ENCODE assay signal across 8 cellular contexts in genomic region chr3:58214484-58215316, GRCh38. TPM values are rescaled to one million over a fixed set of nuclear protein-coding genes. Genes with fewer than 3 reads are reported as not detected.
DNase-seq lines count a peak whose midpoint lies in the region; FAIRE-seq and TF ChIP-seq lines count a peak whose summit lies in the region.

No MANE protein-coding gene starts in this region.

- H3K9ac ChIP-seq in MM.1S (ENCODE audit: low read length), result peak overlapping the region; percentile 22; the same call in 1 of the 2 replicates

- H3K4me3 ChIP-seq in MM.1S (ENCODE audit: low read length) (peak overlapping the region; percentile 17; the same call in 1 of the 2 replicates), bronchial epithelial cell (ENCODE audit: low read depth, low read length) (no peak overlapping the region)

- peaks cover 27% of the 10 kb centered on the region for H3K4me1 ChIP-seq in MM.1S (ENCODE audit: low read length)

- H4K20me1 ChIP-seq in MM.1S (ENCODE audit: insufficient read depth, low read length), result no peaks in the 10 kb centered on the region

- peak overlapping the region; percentile 58 for H3K4me2 ChIP-seq in MM.1S (ENCODE audit: low read depth, low read length)

- H2AFZ ChIP-seq in MM.1S (ENCODE audit: low read length), result peak overlapping the region; percentile 40

- peak; percentile 70 for DNase-seq in NK-92 treated with Interleukin-12 subunit alpha and Interleukin-12 subunit beta, amount 100 ng/mL, for 24 hours (lab: John Stamatoyannopoulos, UW)
- DNase-seq in NK-92 (lab: John Stamatoyannopoulos, UW; ENCODE audit: unreplicated experiment) (no peak), HCEC 1CT (peak; percentile 27), MM.1S (peak; percentile 66), bronchial epithelial cell (ENCODE audit: low read depth) (peak; percentile 100), NCI-H345 (lab: John Stamatoyannopoulos, UW) (no peak), SW480 (ENCODE audit: low spot score) (no peak)
- DNase-seq in stimulated activated CD8-positive, alpha-beta memory T cell treated with anti-CD3 and anti-CD28 coated beads, Interleukin-4, amount 100 ng/mL, for 48 hours, result peak; percentile 63

- H3K9me2 ChIP-seq in MM.1S (replicated peaks; ENCODE audit: insufficient read depth, low read length), result no peaks in the 10 kb centered on the region

- peak overlapping the region; percentile 62 for H3K27ac ChIP-seq in MM.1S (ENCODE audit: low read length)

- H3K36me3 ChIP-seq in MM.1S (replicated peaks; ENCODE audit: insufficient read depth, low read length) (no peaks in the 10 kb centered on the region), bronchial epithelial cell (ENCODE audit: control insufficient read depth, insufficient read depth, low read length) (no peaks in the 10 kb centered on the region)

- no peaks in the 10 kb centered on the region for H3K27me3 ChIP-seq in MM.1S (replicated peaks; ENCODE audit: insufficient read depth, low read length)
- H3K27me3 ChIP-seq in bronchial epithelial cell (ENCODE audit: control insufficient read depth, insufficient read depth, low read length), result no peaks in the 10 kb centered on the region

- TF ChIP-seq CTCF in MM.1S (IDR thresholded peaks at IDR 0.05; ENCODE audit: low read length) (peak; percentile 48), bronchial epithelial cell (IDR thresholded peaks at IDR 0.05; ENCODE audit: insufficient read depth, low read length, severe bottlenecking) (no peak)

- FAIRE-seq in bronchial epithelial cell (lab: Jason Lieb, UNC), result peak; percentile 100

- no peaks in the 10 kb centered on the region for H3K79me2 ChIP-seq in MM.1S (ENCODE audit: low read length)

- no peaks in the 10 kb centered on the region for H3K9me3 ChIP-seq in MM.1S (replicated peaks; ENCODE audit: insufficient read depth, low read length)

- H3F3A ChIP-seq in MM.1S (ENCODE audit: insufficient read depth, low read length), result peaks cover 13% of the 10 kb centered on the region

RNA-seq across cellular contexts. Expression of gene DNASE1L3, which starts 3.9 kb away (rescaled TPM):
- total RNA-seq in bronchial epithelial cell, result 2.3 TPM in 1 of 2 replicates, not detected in the other

RNA-seq across cellular contexts. Expression of gene ABHD6, which starts 22.9 kb away (rescaled TPM):
- total RNA-seq in bronchial epithelial cell, result 7.1 and 11.6 TPM in 2 replicates

Comparison
In these comparisons a context has a peak if more than half of its experiments do, and no peak if none do; other contexts are left out.
1. DNase-seq: peak in NK-92 treated with Interleukin-12 subunit alpha and Interleukin-12 subunit beta, amount 100 ng/mL, for 24 hours (single experiment), HCEC 1CT (single experiment), MM.1S (single experiment), bronchial epithelial cell (single experiment) and stimulated activated CD8-positive, alpha-beta memory T cell treated with anti-CD3 and anti-CD28 coated beads, Interleukin-4, amount 100 ng/mL, for 48 hours (single experiment); none in NK-92 (single experiment), NCI-H345 (single experiment) and SW480 (single experiment).